In genomic region chr3:190005343-190006113, GRCh38 we compare ENCODE assay signal across 20 cellular contexts.
DNase-seq lines count a peak whose midpoint lies in the region; ATAC-seq, FAIRE-seq and TF ChIP-seq lines count a peak whose summit lies in the region.
"Had no signal": no experiment of that assay in that cellular context is flagged by ENCODE, and none has a peak within 500 bp of the region (broad histone marks: within the 10 kb centered on the region; RNA-seq: fewer than 3 reads in every experiment).

No MANE protein-coding gene starts in this region.

- DNase-seq in Caki2 (ENCODE audit: low read depth) (peak; percentile 51), H1 (ENCODE audit: low read depth in 1 of 2, low spot score in 2 of 2) (no peak), mesothelial cell of epicardium (ENCODE audit: low spot score in 2 of 2, unreplicated experiment in 2 of 2) (peak in 1 of 2 experiments; percentile 42)
- no peak for DNase-seq in natural killer cell treated with Interleukin-12 subunit alpha and Interleukin-12 subunit beta and Interleukin-15 and Interleukin-18, amount 100 ng/mL, for 72 hours (ENCODE audit: low spot score)
- DNase-seq in CD4-positive, alpha-beta memory T cell, result no peak
- DNase-seq: CD8-positive, alpha-beta T cell; HCEC 1CT; NCI-H1417 treated with DMSO at 0.1 percent for 48 hours; NCI-H187 treated with DMSO at 0.1 percent for 48 hours; NCI-H226; NCI-H524; NCI-H82; OCI-M1; SHP77 treated with DMSO at 0.1 percent for 48 hours had no signal

- no peaks in the 10 kb centered on the region for H4K20me1 ChIP-seq in Loucy (ENCODE audit: insufficient read depth, low read length, poor library complexity, severe bottlenecking)
- no peaks in the 10 kb centered on the region for H4K20me1 ChIP-seq in H1 (replicated peaks in 1 of 2; ENCODE audit: control insufficient read depth in 1 of 2, insufficient read depth in 2 of 2, low read length in 2 of 2)
- H4K20me1 ChIP-seq: BLaER1 had no signal

- no peak overlapping the region for H3K56ac ChIP-seq in H1 (replicated peaks; ENCODE audit: insufficient read length, low read depth, low read length)

- H3K79me2 ChIP-seq in Loucy (ENCODE audit: insufficient read depth, low read length), result no peaks in the 10 kb centered on the region
- no peaks in the 10 kb centered on the region; a peak in 1 of 4 replicates for H3K79me2 ChIP-seq in H1 (ENCODE audit: control insufficient read depth in 1 of 2, insufficient read depth in 2 of 2, low read length in 2 of 2)

- no peak overlapping the region for H3K27ac ChIP-seq in H1 (ENCODE audit: low read depth, low read length)
- H3K27ac ChIP-seq in CD4-positive, alpha-beta memory T cell (ENCODE audit: low read depth, low read length), result no peak overlapping the region
- H3K27ac ChIP-seq: BLaER1 had no signal

- H3K9me3 ChIP-seq in Loucy (ENCODE audit: insufficient read depth, low read depth, low read length) (no peaks in the 10 kb centered on the region), H1 (ENCODE audit: insufficient read depth in 2 of 2, low read depth in 1 of 2, low read length in 1 of 2) (no peaks in the 10 kb centered on the region)
- no peaks in the 10 kb centered on the region for H3K9me3 ChIP-seq in CD4-positive, alpha-beta memory T cell (ENCODE audit: control insufficient read depth in 1 of 2, low read length in 2 of 2)
- H3K9me3 ChIP-seq: BLaER1 had no signal

- H4K91ac ChIP-seq in H1 (replicated peaks; ENCODE audit: insufficient read length, low read length), result no peak overlapping the region

- TF ChIP-seq EP300 in H1 (IDR thresholded peaks at IDR 0.05; ENCODE audit: borderline replicate concordance in 1 of 2, low read depth in 2 of 2, low read length in 2 of 2), result no peak

- in situ Hi-C loops in Caki2 (cut with HindIII; ENCODE audit: low pct_unique_long_range_greater_than_20kb, low sequenced_read_pairs), result no loop called here

- peak; percentile 86 for FAIRE-seq in H1 (lab: Jason Lieb, UNC)
- FAIRE-seq: GM12891, K562 had no signal

- no peaks in the 10 kb centered on the region for H3K79me1 ChIP-seq in H1 (ENCODE audit: low read depth, low read length)

- H2BK12ac ChIP-seq in H1 (ENCODE audit: low read depth, low read length), result no peak overlapping the region

- H2BK15ac ChIP-seq in H1 (ENCODE audit: low read length), result no peak overlapping the region

- no peak for TF ChIP-seq RAD21 in H1 (IDR thresholded peaks at IDR 0.05 in 1 of 2, conservative IDR thresholded peaks at IDR 0.05 in 1 of 2; ENCODE audit: low read depth in 2 of 2, low read length in 2 of 2)

- no peaks in the 10 kb centered on the region for H3F3A ChIP-seq in Loucy (ENCODE audit: low read depth)

- H3K23ac ChIP-seq in H1 (ENCODE audit: insufficient read length), result no peak overlapping the region

- H2AK5ac ChIP-seq in H1 (ENCODE audit: low read depth, low read length), result no peak overlapping the region

- H3K14ac ChIP-seq in H1 (ENCODE audit: insufficient read length), result no peak overlapping the region

- CTCF ChIA-PET in H1 (lab: Charles Lee; ENCODE audit: partially characterized antibody), result interaction anchor here (0.6 to 1.9 kb wide), 4 partner anchors 20 to 116 kb away, joined by 3 to 4 read pairs (median 4); no protein-coding TSS in a partner anchor
- CTCF ChIA-PET in CD4-positive, alpha-beta memory T cell (lab: Charles Lee; ENCODE audit: partially characterized antibody), result interaction anchor here (0.5 kb wide), 1 partner anchor 66 kb away, joined by 3 read pairs; no protein-coding TSS in a partner anchor

- H3K23me2 ChIP-seq in H1 (ENCODE audit: low read depth, low read length), result no peaks in the 10 kb centered on the region

- H3K36me3 ChIP-seq in Loucy (ENCODE audit: insufficient read depth, low read length) (no peaks in the 10 kb centered on the region), H1 (ENCODE audit: control insufficient read depth in 2 of 4, insufficient read depth in 4 of 4, low read length in 3 of 4) (no peaks in the 10 kb centered on the region)
- no peaks in the 10 kb centered on the region for H3K36me3 ChIP-seq in CD4-positive, alpha-beta memory T cell (ENCODE audit: insufficient read depth, low read length)
- H3K36me3 ChIP-seq: BLaER1 had no signal

- H3K4me3 Mint-ChIP-seq in mesothelial cell of epicardium, result no peak overlapping the region
- no peak overlapping the region for H3K4me3 Mint-ChIP-seq in natural killer cell treated with Interleukin-12 subunit alpha and Interleukin-12 subunit beta and Interleukin-15 and Interleukin-18, amount 100 ng/mL, for 72 hours
- no peak overlapping the region for H3K4me3 Mint-ChIP-seq in CD4-positive, alpha-beta memory T cell
- H3K4me3 Mint-ChIP-seq: CD8-positive, alpha-beta T cell had no signal

- no peak overlapping the region for H3K18ac ChIP-seq in H1 (ENCODE audit: extremely low read depth, low read length)

- H4K5ac ChIP-seq in H1 (ENCODE audit: insufficient read length, low read depth, low read length), result no peak overlapping the region

- no peak overlapping the region for H2BK20ac ChIP-seq in H1 (ENCODE audit: low read length)

- H2BK5ac ChIP-seq in H1 (ENCODE audit: low read depth, low read length), result no peak overlapping the region

- no peak for ATAC-seq in HG03521 (IDR thresholded peaks at IDR 0.05; ENCODE audit: unreplicated experiment)
- no peak for ATAC-seq in natural killer cell treated with Interleukin-12 subunit alpha and Interleukin-12 subunit beta and Interleukin-15 and Interleukin-18, amount 100 ng/mL, for 72 hours
- ATAC-seq in GM18502 (IDR thresholded peaks at IDR 0.05; ENCODE audit: poor library complexity, unreplicated experiment), result no peak
- ATAC-seq: CD8-positive, alpha-beta T cell; K562 had no signal

- H3K9me3 Mint-ChIP-seq in mesothelial cell of epicardium, result no peaks in the 10 kb centered on the region
- no peaks in the 10 kb centered on the region for H3K9me3 Mint-ChIP-seq in natural killer cell treated with Interleukin-12 subunit alpha and Interleukin-12 subunit beta and Interleukin-15 and Interleukin-18, amount 100 ng/mL, for 72 hours
- H3K9me3 Mint-ChIP-seq in CD4-positive, alpha-beta memory T cell, result no peaks in the 10 kb centered on the region
- H3K9me3 Mint-ChIP-seq: CD8-positive, alpha-beta T cell had no signal

- H2AFZ ChIP-seq in Loucy (ENCODE audit: low read length) (peak overlapping the region; percentile 5; the same call in 1 of the 2 replicates), H1 (ENCODE audit: low read length) (no peak overlapping the region)

- H3K9ac ChIP-seq in Loucy (ENCODE audit: low read depth, low read length, poor library complexity, severe bottlenecking), result no peak overlapping the region
- H3K9ac ChIP-seq in H1 (replicated peaks in 1 of 4; ENCODE audit: extremely low read depth in 1 of 4, low read depth in 3 of 4, low read length in 3 of 4), result no peak overlapping the region
- H3K9ac ChIP-seq: BLaER1 had no signal

- no peaks in the 10 kb centered on the region for H3K36me3 Mint-ChIP-seq in mesothelial cell of epicardium
- no peaks in the 10 kb centered on the region for H3K36me3 Mint-ChIP-seq in natural killer cell treated with Interleukin-12 subunit alpha and Interleukin-12 subunit beta and Interleukin-15 and Interleukin-18, amount 100 ng/mL, for 72 hours
- no peaks in the 10 kb centered on the region for H3K36me3 Mint-ChIP-seq in CD4-positive, alpha-beta memory T cell
- H3K36me3 Mint-ChIP-seq: CD8-positive, alpha-beta T cell had no signal

- POLR2A ChIA-PET in H1 (lab: Charles Lee; ENCODE audit: partially characterized antibody), result no interaction called here
- POLR2A ChIA-PET in CD4-positive, alpha-beta memory T cell (lab: Charles Lee; ENCODE audit: partially characterized antibody), result no interaction called here

- TF ChIP-seq POLR2A in H1 (IDR thresholded peaks at IDR 0.05; ENCODE audit: control extremely low read depth in 1 of 2, low read depth in 2 of 2, low read length in 2 of 2), result no peak

- H3K27me3 ChIP-seq in Loucy (ENCODE audit: insufficient read depth, low read length, poor library complexity, severe bottlenecking), result no peaks in the 10 kb centered on the region
- H3K27me3 ChIP-seq in H1 (replicated peaks in 1 of 4; ENCODE audit: control insufficient read depth in 3 of 4, extremely low read depth in 1 of 4, insufficient read depth in 3 of 4, low read length in 3 of 4), result no peaks in the 10 kb centered on the region
- no peaks in the 10 kb centered on the region for H3K27me3 ChIP-seq in CD4-positive, alpha-beta memory T cell (ENCODE audit: insufficient read depth, low read length)
- H3K27me3 ChIP-seq: BLaER1 had no signal

- no peak overlapping the region for H3K4ac ChIP-seq in H1 (replicated peaks; ENCODE audit: insufficient read length, low read depth, low read length)

- H2BK120ac ChIP-seq in H1 (replicated peaks; ENCODE audit: low read depth, low read length), result no peak overlapping the region

- H3K4me2 ChIP-seq in Loucy (ENCODE audit: low read depth, low read length, poor library complexity, severe bottlenecking) (no peak overlapping the region), H1 (ENCODE audit: insufficient read depth in 1 of 2, low read depth in 2 of 2, low read length in 2 of 2) (no peak overlapping the region)
- H3K4me2 ChIP-seq: BLaER1 had no signal

- no peaks in the 10 kb centered on the region for H3K27me3 Mint-ChIP-seq in mesothelial cell of epicardium (ENCODE audit: low read depth)
- peaks cover 0 to 11% of the 10 kb centered on the region in 2 donors for H3K27me3 Mint-ChIP-seq in natural killer cell treated with Interleukin-12 subunit alpha and Interleukin-12 subunit beta and Interleukin-15 and Interleukin-18, amount 100 ng/mL, for 72 hours
- H3K27me3 Mint-ChIP-seq in CD4-positive, alpha-beta memory T cell, result peaks cover 1 to 6% of the 10 kb centered on the region in 2 donors

- intact Hi-C loops in CD4-positive, alpha-beta memory T cell (cut with micrococcal nuclease), result no loop called here

- H3K9me2 ChIP-seq in Loucy (replicated peaks; ENCODE audit: low read depth, low read length), result no peaks in the 10 kb centered on the region

- H3K4me1 Mint-ChIP-seq in mesothelial cell of epicardium, result peaks cover 45% of the 10 kb centered on the region
- H3K4me1 Mint-ChIP-seq in natural killer cell treated with Interleukin-12 subunit alpha and Interleukin-12 subunit beta and Interleukin-15 and Interleukin-18, amount 100 ng/mL, for 72 hours (ENCODE audit: low read depth in 2 of 2), result no peaks in the 10 kb centered on the region
- H3K4me1 Mint-ChIP-seq in CD4-positive, alpha-beta memory T cell, result no peaks in the 10 kb centered on the region

- no peak overlapping the region for H4K8ac ChIP-seq in H1 (ENCODE audit: extremely low read depth, insufficient read depth, low read length)

- H3K4me3 ChIP-seq in Loucy (ENCODE audit: low read length, poor library complexity, severe bottlenecking) (no peak overlapping the region), H1 (ENCODE audit: extremely low read depth in 1 of 4, insufficient read depth in 2 of 4, low read depth in 3 of 4, low read length in 4 of 4) (no peak overlapping the region)
- no peak overlapping the region for H3K4me3 ChIP-seq in CD4-positive, alpha-beta memory T cell (ENCODE audit: low read length in 2 of 2)
- H3K4me3 ChIP-seq: BLaER1, K562 had no signal

- H3K27ac Mint-ChIP-seq in mesothelial cell of epicardium, result peak overlapping the region; percentile 95
- H3K27ac Mint-ChIP-seq in natural killer cell treated with Interleukin-12 subunit alpha and Interleukin-12 subunit beta and Interleukin-15 and Interleukin-18, amount 100 ng/mL, for 72 hours, result no peak overlapping the region
- H3K27ac Mint-ChIP-seq in CD4-positive, alpha-beta memory T cell, result no peak overlapping the region
- H3K27ac Mint-ChIP-seq: CD8-positive, alpha-beta T cell had no signal

- H3K4me1 ChIP-seq in Loucy (ENCODE audit: insufficient read depth, low read length, poor library complexity, severe bottlenecking) (peaks cover 18% of the 10 kb centered on the region), H1 (replicated peaks in 1 of 4; ENCODE audit: control insufficient read depth in 3 of 4, insufficient read depth in 4 of 4, low read length in 3 of 4) (peaks cover 0 to 6% (median under 1%) of the 10 kb centered on the region in 4 experiments; a peak in 3 of 7 replicates)
- no peaks in the 10 kb centered on the region for H3K4me1 ChIP-seq in CD4-positive, alpha-beta memory T cell (ENCODE audit: insufficient read depth, low read length)

- WGBS in H1 (ENCODE audit: extremely low coverage in 1 of 2, insufficient coverage in 1 of 2, insufficient read length in 1 of 2, insufficient replicate concordance in 2 of 2, low coverage in 1 of 2, low lambda C conversion rate in 2 of 2, missing lambda C conversion rate in 1 of 2), 2 experiments, result 93% methylated on average over 4 of the region's 4 CpGs; no CpG with 5 or more reads in 1 of the 2 experiments

- TF ChIP-seq CTCF in Loucy (conservative IDR thresholded peaks at IDR 0.05; ENCODE audit: low read length) (no peak), H1 (IDR thresholded peaks at IDR 0.05; ENCODE audit: control extremely low read depth in 1 of 3, insufficient read depth in 1 of 3, low read depth in 1 of 3, low read length in 3 of 3) (no peak), mesothelial cell of epicardium (IDR thresholded peaks at IDR 0.05; ENCODE audit: unreplicated experiment) (no peak)
